ENCODE assay signal across 2 cellular contexts in genomic region chr9:135139366-135139965, GRCh38.
TF ChIP-seq lines count a peak whose summit lies in the region.

No MANE protein-coding gene starts in this region.

TF ChIP-seq in HEK293, 187 proteins besides CTCF, POLR2A, EP300 and RAD21:
- TF ChIP-seq ZNF169 (tag by site-specific recombination; IDR thresholded peaks at IDR 0.05), result no peak
- no peak for TF ChIP-seq ZNF391 (tag by site-specific recombination; IDR thresholded peaks at IDR 0.05; ENCODE audit: borderline replicate concordance, low read depth)
- no peak for TF ChIP-seq PRDM10 (tag by site-specific recombination; IDR thresholded peaks at IDR 0.05)
- no peak for TF ChIP-seq KLF9 (tag by site-specific recombination; IDR thresholded peaks at IDR 0.05; ENCODE audit: low read depth)
- TF ChIP-seq EGR2 (tag by site-specific recombination; IDR thresholded peaks at IDR 0.05; ENCODE audit: low read depth), result 0 out of 2 replicates have a peak, but pooled peaks have one; percentile 17

TF ChIP-seq in K562, 482 proteins besides CTCF, POLR2A, EP300 and RAD21:
- TF ChIP-seq SIX5 (IDR thresholded peaks at IDR 0.05; ENCODE audit: borderline replicate concordance in 1 of 2, insufficient read depth in 1 of 2, low read depth in 1 of 2, low read length in 2 of 2) (peak; percentile 45 to 53; a peak in 3 of 4 replicates), HDGF (IDR thresholded peaks at IDR 0.05) (no peak), USF2 (CRISPR knock-in tag; IDR thresholded peaks at IDR 0.05) (peak; percentile 85), CBFA2T2 (conservative IDR thresholded peaks at IDR 0.05) (peak; percentile 52), SNIP1 (IDR thresholded peaks at IDR 0.05; ENCODE audit: low read depth) (no peak), HCFC1 (IDR thresholded peaks at IDR 0.05; ENCODE audit: low read depth, low read length) (peak; percentile 84), ZNF143 (CRISPR knock-in tag; IDR thresholded peaks at IDR 0.05) (peak; percentile 76), KDM5B (IDR thresholded peaks at IDR 0.05; ENCODE audit: insufficient replicate concordance, low read depth, low read length) (no peak), TFE3 (CRISPR knock-in tag; IDR thresholded peaks at IDR 0.05) (peak; percentile 87), HMGXB4 (CRISPR knock-in tag; IDR thresholded peaks at IDR 0.05) (no peak), ESRRB (CRISPR knock-in tag; IDR thresholded peaks at IDR 0.05; ENCODE audit: borderline replicate concordance) (no peak), GTF2A2 (tag; IDR thresholded peaks at IDR 0.05) (no peak), KLF13 (tag; IDR thresholded peaks at IDR 0.05; ENCODE audit: borderline replicate concordance, low read depth) (no peak), RAD51 (IDR thresholded peaks at IDR 0.05; ENCODE audit: borderline replicate concordance, low read depth) (peak; percentile 86), USF1 (CRISPR knock-in tag; IDR thresholded peaks at IDR 0.05) (peak; percentile 78), TOE1 (IDR thresholded peaks at IDR 0.05; ENCODE audit: borderline replicate concordance) (peak; percentile 90), TOE1 (CRISPR knock-in tag; IDR thresholded peaks at IDR 0.05; ENCODE audit: borderline replicate concordance, low read depth) (no peak)
TF ChIP-seq in K562: peak in this region for 9.
